Comparison of ENCODE assay signal across 10 cellular contexts in the genomic region with DNA sequence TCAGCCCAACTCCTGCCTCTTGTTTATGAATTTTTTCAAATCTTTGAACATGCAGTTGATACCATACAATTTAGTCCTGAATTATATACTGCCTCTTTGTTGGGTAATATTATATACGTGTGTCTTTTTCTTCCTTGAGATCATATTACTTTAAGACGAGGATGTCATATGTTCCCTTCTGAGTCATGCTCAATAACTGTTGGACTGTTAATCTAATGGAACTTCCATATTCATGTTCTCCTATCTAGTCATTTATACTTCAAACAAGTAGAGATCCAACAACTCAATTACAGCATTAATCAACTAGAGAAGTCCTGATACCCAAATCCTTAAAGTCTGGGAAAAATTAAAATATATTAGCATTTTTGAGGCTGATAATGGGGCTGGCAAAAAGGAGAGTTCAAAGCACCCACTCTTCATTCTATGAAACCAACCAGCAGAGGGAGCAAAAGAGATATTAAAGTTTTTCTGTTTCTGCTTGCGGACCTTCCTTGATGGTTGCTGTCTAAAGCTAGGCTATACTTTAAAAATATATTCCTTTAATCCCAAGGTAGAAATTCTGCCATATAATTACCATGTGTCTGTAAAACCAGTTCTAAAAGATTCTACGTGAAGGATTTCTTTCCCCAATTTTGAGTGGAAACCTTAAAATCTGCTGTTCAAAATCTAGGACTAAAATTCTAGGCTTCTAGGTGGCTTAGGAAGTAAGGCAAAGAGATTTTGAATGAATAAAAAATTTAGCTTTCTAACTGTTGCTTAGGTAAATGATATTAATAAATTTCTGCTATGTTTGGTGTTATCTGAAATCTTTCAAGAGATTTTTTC.
DNase-seq lines count a peak whose midpoint lies in the region; ATAC-seq and TF ChIP-seq lines count a peak whose summit lies in the region.
"Had no signal": no experiment of that assay in that cellular context is flagged by ENCODE, and none has a peak within 500 bp of the region (broad histone marks: within the 10 kb centered on the region; RNA-seq: fewer than 3 reads in every experiment).

No MANE protein-coding gene starts in this region.

- H3K36me3 ChIP-seq in vagina, result no peaks in the 10 kb centered on the region
- H3K36me3 ChIP-seq: neutrophil, SJCRH30 had no signal

- DNase-seq in COR-L47 (lab: John Stamatoyannopoulos, UW), result peak; percentile 7
- DNase-seq in NCI-H1105 treated with DMSO at 0.1 percent for 48 hours (lab: John Stamatoyannopoulos, UW), result peak; percentile 45
- DNase-seq in astrocyte of the hippocampus (ENCODE audit: low read depth, low spot score), result peak; percentile 71
- DNase-seq in kidney tubule cell (ENCODE audit: low spot score), result peak; percentile 49
- no peak for DNase-seq in hepatic stellate cell (ENCODE audit: low spot score)
- DNase-seq in vagina (ENCODE audit: extremely low spot score in 2 of 2), result no peak
- DNase-seq in activated CD4-positive, CD25-positive, alpha-beta regulatory T cell treated with anti-CD3 and anti-CD28 coated beads, Interleukin-2, amount 50 U/mL, for 72 hours, result no peak

- no peak for TF ChIP-seq POLR2A in vagina (IDR thresholded peaks at IDR 0.05)

- intact Hi-C loops in vagina (cut with DNase I), result no loop called here

- peaks cover 14% of the 10 kb centered on the region for H3K4me1 ChIP-seq in vagina
- H3K4me1 ChIP-seq: SJCRH30 had no signal

- no peaks in the 10 kb centered on the region for H3K9me3 ChIP-seq in vagina
- H3K9me3 ChIP-seq: neutrophil, SJCRH30 had no signal

- TF ChIP-seq CTCF in vagina (IDR thresholded peaks at IDR 0.05), result peak in 1 of 3 experiments; percentile 42

- H3K27ac ChIP-seq in vagina, result no peak overlapping the region
- H3K27ac ChIP-seq: neutrophil, SJCRH30 had no signal

- ATAC-seq in GM19372 (IDR thresholded peaks at IDR 0.05; ENCODE audit: low read depth, unreplicated experiment), result peak; percentile 71

- no peak overlapping the region for H3K4me3 ChIP-seq in vagina
- H3K4me3 ChIP-seq: SJCRH30 had no signal

- H3K27me3 ChIP-seq in vagina, result no peaks in the 10 kb centered on the region
- H3K27me3 ChIP-seq: neutrophil, SJCRH30 had no signal

Comparison
In these comparisons a context has a peak if more than half of its experiments do, and no peak if none do; other contexts are left out.
1. DNase-seq: peak in COR-L47 (single experiment), NCI-H1105 treated with DMSO at 0.1 percent for 48 hours (single experiment), astrocyte of the hippocampus (single experiment) and kidney tubule cell (single experiment); none in hepatic stellate cell (single experiment), vagina (0 of 2) and activated CD4-positive, CD25-positive, alpha-beta regulatory T cell treated with anti-CD3 and anti-CD28 coated beads, Interleukin-2, amount 50 U/mL, for 72 hours (single experiment).